In genomic region chr5:89069591-89069990, GRCh38 we compare ENCODE assay signal across 28 cellular contexts.
"Had no signal": no experiment of that assay in that cellular context is flagged by ENCODE, and none has a peak within 500 bp of the region (broad histone marks: within the 10 kb centered on the region; RNA-seq: fewer than 3 reads in every experiment).

No MANE protein-coding gene starts in this region.

- DNase-seq: activated CD4-positive, alpha-beta T cell treated with anti-CD3 and anti-CD28 coated beads, Interleukin-2, amount 10 ng/mL, durations not matched to agents 24 days and 14 days; activated CD4-positive, alpha-beta T cell treated with anti-CD3 and anti-CD28 coated beads, Interleukin-2, amount 50 U/mL, for 4 hours; activated CD8-positive, alpha-beta T cell treated with anti-CD3 and anti-CD28 coated beads for 36 hours; activated effector memory CD4-positive, alpha-beta T cell treated with anti-CD3 and anti-CD28 coated beads, Interleukin-2, amount 50 U/mL, for 16 hours; activated naive CD4-positive, alpha-beta T cell; activated naive CD4-positive, alpha-beta T cell treated with anti-CD3 and anti-CD28 coated beads, Interleukin-2, amount 50 U/mL, for 16 hours; activated naive CD8-positive, alpha-beta T cell treated with anti-CD3 and anti-CD28 coated beads for 36 hours; activated T-cell treated with anti-CD3 and anti-CD28 coated beads, Interleukin-2, amount 50 U/mL, for 1 hour; activated T-cell treated with anti-CD3 and anti-CD28 coated beads, Interleukin-2, amount 50 U/mL, for 72 hours; amniotic stem cell; aorta; brain microvascular endothelial cell; NCI-H1105; NCI-H1417 treated with DMSO at 0.1 percent for 48 hours; NCI-H1694; NCI-H1930; NCI-H2081 treated with DMSO at 0.1 percent for 48 hours; NCI-H345; NCI-H524 treated with DMSO at 0.1 percent for 48 hours; PC-3; Peyer's patch; RPMI8226; SIG-M5; T1000 had no signal

- ATAC-seq: activated CD8-positive, alpha-beta T cell treated with anti-CD3 and anti-CD28 coated beads for 36 hours; activated T-cell treated with anti-CD3 and anti-CD28 coated beads, Interleukin-2, amount 50 U/mL, for 72 hours; activated T-helper 17 cell treated with anti-CD3 and anti-CD28 coated beads, Interleukin-2, amount 50 U/mL, for 72 hours; PC-3 had no signal

- H3K27me3 Mint-ChIP-seq: activated naive CD8-positive, alpha-beta T cell treated with anti-CD3 and anti-CD28 coated beads for 36 hours had no signal

- H3K36me3 Mint-ChIP-seq: activated naive CD8-positive, alpha-beta T cell treated with anti-CD3 and anti-CD28 coated beads for 36 hours had no signal

- H3K9ac ChIP-seq: KMS-11 had no signal

- H3K4me3 Mint-ChIP-seq: activated CD4-positive, alpha-beta T cell treated with anti-CD3 and anti-CD28 coated beads, Interleukin-2, amount 10 ng/mL, durations not matched to agents 24 days and 14 days; activated CD8-positive, alpha-beta T cell treated with anti-CD3 and anti-CD28 coated beads for 36 hours; activated naive CD8-positive, alpha-beta T cell treated with anti-CD3 and anti-CD28 coated beads for 36 hours; activated T-cell treated with anti-CD3 and anti-CD28 coated beads, Interleukin-2, amount 50 U/mL, for 72 hours; activated T-helper 17 cell treated with anti-CD3 and anti-CD28 coated beads, Interleukin-2, amount 50 U/mL, for 72 hours had no signal

- H3K9me3 Mint-ChIP-seq: activated CD4-positive, alpha-beta T cell treated with anti-CD3 and anti-CD28 coated beads, Interleukin-2, amount 10 ng/mL, durations not matched to agents 24 days and 14 days; activated CD8-positive, alpha-beta T cell treated with anti-CD3 and anti-CD28 coated beads for 36 hours; activated naive CD8-positive, alpha-beta T cell treated with anti-CD3 and anti-CD28 coated beads for 36 hours; activated T-cell treated with anti-CD3 and anti-CD28 coated beads, Interleukin-2, amount 50 U/mL, for 72 hours; activated T-helper 17 cell treated with anti-CD3 and anti-CD28 coated beads, Interleukin-2, amount 50 U/mL, for 72 hours had no signal

- H3K4me3 ChIP-seq: cardiac muscle cell, Peyer's patch had no signal

- H3K4me1 ChIP-seq: Peyer's patch had no signal

- H3K36me3 ChIP-seq: brain microvascular endothelial cell, cardiac muscle cell, Peyer's patch had no signal

- H3K27me3 ChIP-seq: brain microvascular endothelial cell, cardiac muscle cell, Peyer's patch had no signal

- FAIRE-seq: TTC549 had no signal

- H3K4me2 ChIP-seq: KMS-11 had no signal

- H3K4me1 Mint-ChIP-seq: activated CD4-positive, alpha-beta T cell treated with anti-CD3 and anti-CD28 coated beads, Interleukin-2, amount 10 ng/mL, durations not matched to agents 24 days and 14 days; activated naive CD8-positive, alpha-beta T cell treated with anti-CD3 and anti-CD28 coated beads for 36 hours; activated T-helper 17 cell treated with anti-CD3 and anti-CD28 coated beads, Interleukin-2, amount 50 U/mL, for 72 hours had no signal

- H3K27ac ChIP-seq: brain microvascular endothelial cell, cardiac muscle cell, KMS-11, Peyer's patch had no signal

- H3K27ac Mint-ChIP-seq: activated CD4-positive, alpha-beta T cell treated with anti-CD3 and anti-CD28 coated beads, Interleukin-2, amount 10 ng/mL, durations not matched to agents 24 days and 14 days; activated CD8-positive, alpha-beta T cell treated with anti-CD3 and anti-CD28 coated beads for 36 hours; activated naive CD8-positive, alpha-beta T cell treated with anti-CD3 and anti-CD28 coated beads for 36 hours; activated T-cell treated with anti-CD3 and anti-CD28 coated beads, Interleukin-2, amount 50 U/mL, for 72 hours; activated T-helper 17 cell treated with anti-CD3 and anti-CD28 coated beads, Interleukin-2, amount 50 U/mL, for 72 hours had no signal

- H3K9me3 ChIP-seq: Peyer's patch had no signal
